ENCODE assay signal across 15 cellular contexts in the genomic region with DNA sequence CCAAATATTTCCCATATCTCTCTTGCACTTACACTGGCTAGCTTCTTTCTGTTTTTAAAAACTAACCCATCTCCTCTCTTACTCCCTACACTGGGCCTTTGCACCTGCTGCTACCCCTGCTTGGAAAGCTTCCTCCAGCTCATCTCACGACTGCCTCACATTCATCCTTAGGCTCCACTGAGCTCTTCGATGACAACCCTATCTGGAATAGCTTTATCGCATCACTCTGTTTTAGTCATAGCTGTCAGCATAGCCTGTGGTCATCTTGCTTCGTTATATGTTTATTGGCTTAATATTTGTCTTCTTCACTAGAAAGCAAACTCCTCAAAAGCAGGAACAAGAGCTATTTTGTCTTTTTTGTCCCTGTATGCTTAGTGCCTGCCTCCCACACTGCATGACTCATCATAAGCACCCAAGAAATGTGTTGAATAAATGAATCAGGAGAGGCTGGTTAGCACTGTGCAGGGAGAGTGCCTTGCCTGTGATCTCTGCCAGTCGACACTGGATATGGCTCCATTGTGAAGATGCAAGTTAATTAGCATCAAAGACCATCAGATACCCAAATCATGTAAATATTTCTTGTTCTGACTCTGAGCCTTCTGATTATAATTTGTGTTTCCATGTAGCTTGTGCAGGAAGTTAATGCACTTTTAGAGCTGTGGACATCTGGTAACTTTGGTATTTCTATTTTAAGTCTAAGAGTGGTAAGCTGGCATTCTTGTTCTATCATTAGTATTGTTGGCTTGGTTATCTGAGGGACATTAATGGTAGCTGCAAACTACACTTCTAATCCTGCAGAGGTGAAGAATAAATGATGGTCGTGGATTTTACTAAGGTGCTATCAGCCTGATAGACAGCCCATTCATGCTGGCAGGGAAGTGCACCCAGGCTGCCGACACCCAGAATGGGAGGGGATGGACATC. TPM values are rescaled to one million over a fixed set of nuclear protein-coding genes. Genes with fewer than 3 reads are reported as not detected.
DNase-seq lines count a peak whose midpoint lies in the region; ATAC-seq and TF ChIP-seq lines count a peak whose summit lies in the region.
"Had no signal": no experiment of that assay in that cellular context is flagged by ENCODE, and none has a peak within 500 bp of the region (broad histone marks: within the 10 kb centered on the region; RNA-seq: fewer than 3 reads in every experiment).

No MANE protein-coding gene starts in this region.

- H3K4me1 ChIP-seq in HCT116 (ENCODE audit: control insufficient read depth in 1 of 2, insufficient read depth in 2 of 2, low read length in 2 of 2) (peaks cover 0 to 6% of the 10 kb centered on the region in 2 experiments; a peak in 2 of 4 replicates), mammary epithelial cell (ENCODE audit: insufficient read depth, low read length) (no peaks in the 10 kb centered on the region)
- H3K4me1 ChIP-seq: testis had no signal

- in situ Hi-C loops in mammary epithelial cell (cut with MboI; ENCODE audit: low sequenced_read_pairs in 2 of 2): no loop called here

- peak; percentile 90 for ATAC-seq in activated CD4-positive, alpha-beta T cell treated with anti-CD3 and anti-CD28 coated beads for 36 hours
- ATAC-seq in HCT116 (peak; percentile 66), HG03442 (IDR thresholded peaks at IDR 0.05; ENCODE audit: unreplicated experiment) (no peak), HG03432 (IDR thresholded peaks at IDR 0.05; ENCODE audit: unreplicated experiment) (no peak)
- ATAC-seq: mucosa of descending colon had no signal

- H4K20me1 ChIP-seq in HCT116 (ENCODE audit: insufficient read depth) (no peaks in the 10 kb centered on the region), mammary epithelial cell (ENCODE audit: insufficient read depth, low read length) (no peaks in the 10 kb centered on the region)

- H3K27ac ChIP-seq in HCT116 (ENCODE audit: low read depth, low read length) (no peak overlapping the region), mammary epithelial cell (ENCODE audit: insufficient read depth, low read depth, low read length) (no peak overlapping the region)
- H3K27ac ChIP-seq: testis had no signal

- H3K9me3 ChIP-seq in HCT116 (ENCODE audit: control insufficient read depth in 1 of 2, insufficient read depth in 1 of 2, low read depth in 1 of 2, low read length in 2 of 2) (no peaks in the 10 kb centered on the region), mammary epithelial cell (replicated peaks; ENCODE audit: insufficient read depth, low read length) (no peaks in the 10 kb centered on the region)
- H3K9me3 ChIP-seq: mucosa of descending colon, testis had no signal

- WGBS in mammary epithelial cell (ENCODE audit: low coverage, missing lambda C conversion rate): 52% methylated on average over 7 of the region's 7 CpGs

- TF ChIP-seq CTCF in HCT116 (IDR thresholded peaks at IDR 0.05 in 2 of 3, conservative IDR thresholded peaks at IDR 0.05 in 1 of 3; ENCODE audit: borderline replicate concordance in 1 of 3, insufficient read depth in 1 of 3, low read depth in 2 of 3, low read length in 2 of 3): no peak
- no peak for TF ChIP-seq CTCF in mammary epithelial cell (conservative IDR thresholded peaks at IDR 0.05 in 1 of 2, IDR thresholded peaks at IDR 0.05 in 1 of 2; ENCODE audit: extremely low read depth in 1 of 2, insufficient read depth in 1 of 2, low read depth in 1 of 2, low read length in 2 of 2)

- POLR2A ChIA-PET in activated CD4-positive, alpha-beta T cell treated with anti-CD3 and anti-CD28 coated beads for 36 hours (lab: Charles Lee): interaction anchor here (0.5 kb wide), 1 partner anchor 24 kb away, joined by 3 read pairs; no protein-coding TSS in a partner anchor
- POLR2A ChIA-PET in HCT116 (lab: Charles Lee): interaction anchor here (0.6 kb wide), 1 partner anchor 37 kb away, joined by 3 read pairs; no protein-coding TSS in a partner anchor

- H3K79me2 ChIP-seq in HCT116 (ENCODE audit: insufficient read depth, low read length): no peaks in the 10 kb centered on the region
- H3K79me2 ChIP-seq in mammary epithelial cell (ENCODE audit: insufficient read depth, low read length): no peaks in the 10 kb centered on the region

- TF ChIP-seq POLR2A in HCT116 (IDR thresholded peaks at IDR 0.05; ENCODE audit: borderline replicate concordance, extremely low read depth, insufficient read depth, insufficient read length): no peak

- H3K9me3 Mint-ChIP-seq in activated CD4-positive, alpha-beta T cell treated with anti-CD3 and anti-CD28 coated beads for 36 hours (ENCODE audit: low read depth): no peaks in the 10 kb centered on the region

- H3K27me3 ChIP-seq in HCT116 (ENCODE audit: insufficient read depth, low read length) (no peaks in the 10 kb centered on the region), mammary epithelial cell (ENCODE audit: insufficient read depth, low read length) (no peaks in the 10 kb centered on the region)
- H3K27me3 ChIP-seq: testis had no signal

- peak; percentile 40 for DNase-seq in activated CD4-positive, alpha-beta T cell treated with anti-CD3 and anti-CD28 coated beads for 36 hours
- DNase-seq in activated CD4-positive, alpha-beta T cell treated with anti-CD3 and anti-CD28 coated beads, Interleukin-2, amount 50 U/mL, for 1 hour: no peak
- DNase-seq in HCT116 (ENCODE audit: low read depth, low spot score) (peak; percentile 1), mammary epithelial cell (peak; percentile 66), non-pigmented ciliary epithelial cell (ENCODE audit: low read depth) (peak; percentile 14), T1000 (lab: John Stamatoyannopoulos, UW) (no peak)
- DNase-seq: DMS 273 treated with DMSO at 0.1 percent for 48 hours, MM.1S, mucosa of descending colon, NCI-H226, testis had no signal

- no peak for TF ChIP-seq RAD21 in HCT116 (IDR thresholded peaks at IDR 0.05; ENCODE audit: low read depth)

- RAD21 ChIA-PET in HCT116 (lab: Charles Lee; ENCODE audit: low non-redundant PET in 1 of 2, low total read pairs in 2 of 2, uncharacterized antibody in 2 of 2, unreplicated experiment in 2 of 2): no interaction called here

- intact Hi-C loops in activated CD4-positive, alpha-beta T cell treated with anti-CD3 and anti-CD28 coated beads for 36 hours (cut with DNase I, micrococcal nuclease): no loop called here
- intact Hi-C loops in HCT116 (cut with micrococcal nuclease): no loop called here
- intact Hi-C loops in mammary epithelial cell (cut with micrococcal nuclease): no loop called here

- no peaks in the 10 kb centered on the region for H3K9me2 ChIP-seq in HCT116 (ENCODE audit: insufficient read depth)

- no peaks in the 10 kb centered on the region for H3K36me3 Mint-ChIP-seq in activated CD4-positive, alpha-beta T cell treated with anti-CD3 and anti-CD28 coated beads for 36 hours (ENCODE audit: low read depth)

- BruUV-seq in HCT116 (replicated peaks; lab: Mats Ljungman, UMichigan): no TSS peak
- no TSS peak for BruUV-seq in mammary epithelial cell (replicated peaks; lab: Mats Ljungman, UMichigan)

- peaks cover 5% of the 10 kb centered on the region for H3K4me1 Mint-ChIP-seq in activated CD4-positive, alpha-beta T cell treated with anti-CD3 and anti-CD28 coated beads for 36 hours

- CTCF ChIA-PET in activated CD4-positive, alpha-beta T cell treated with anti-CD3 and anti-CD28 coated beads for 36 hours (lab: Charles Lee): no interaction called here
- CTCF ChIA-PET in HCT116 (lab: Charles Lee): no interaction called here
- CTCF ChIA-PET in mammary epithelial cell (lab: Charles Lee; ENCODE audit: low non-redundant PET): no interaction called here

- H3K9ac ChIP-seq in HCT116 (ENCODE audit: low read length): no peak overlapping the region
- H3K9ac ChIP-seq in mammary epithelial cell (ENCODE audit: insufficient read depth, low read length): no peak overlapping the region

- H3K27me3 Mint-ChIP-seq in activated CD4-positive, alpha-beta T cell treated with anti-CD3 and anti-CD28 coated beads for 36 hours: peaks cover 44% of the 10 kb centered on the region

- H3K4me2 ChIP-seq in HCT116 (ENCODE audit: low read length) (peak overlapping the region; percentile 0; the same call in 1 of the 2 replicates), mammary epithelial cell (ENCODE audit: insufficient read depth, low read depth, low read length) (no peak overlapping the region)

- H3K36me3 ChIP-seq in HCT116 (ENCODE audit: control insufficient read depth in 1 of 2, insufficient read depth in 2 of 2, low read length in 2 of 2) (no peaks in the 10 kb centered on the region), mammary epithelial cell (ENCODE audit: insufficient read depth, low read length) (no peaks in the 10 kb centered on the region)

- dilution Hi-C loops in mammary epithelial cell (cut with HindIII; ENCODE audit: low sequenced_read_pairs): no loop called here

- no peak overlapping the region for H3K4me3 Mint-ChIP-seq in activated CD4-positive, alpha-beta T cell treated with anti-CD3 and anti-CD28 coated beads for 36 hours

- H3K27ac Mint-ChIP-seq in activated CD4-positive, alpha-beta T cell treated with anti-CD3 and anti-CD28 coated beads for 36 hours: no peak overlapping the region

- H3K4me3 ChIP-seq in HCT116 (replicated peaks in 1 of 2; ENCODE audit: low read depth in 1 of 2, low read length in 2 of 2) (no peak overlapping the region), mammary epithelial cell (replicated peaks in 1 of 3; ENCODE audit: insufficient read depth in 1 of 3, low read depth in 2 of 3, low read length in 3 of 3) (no peak overlapping the region)
- H3K4me3 ChIP-seq: mucosa of descending colon, testis had no signal

- no peak overlapping the region for H2AFZ ChIP-seq in HCT116 (ENCODE audit: low read depth, low read length, poor library complexity, severe bottlenecking)
- no peak overlapping the region for H2AFZ ChIP-seq in mammary epithelial cell (ENCODE audit: low read depth, low read length)

TF ChIP-seq in HCT116, 20 proteins besides CTCF, POLR2A, EP300 and RAD21:
- TF ChIP-seq FOSL1 (IDR thresholded peaks at IDR 0.05; ENCODE audit: low read depth): no peak

RNA-seq across cellular contexts. Expression of gene DYTN, which starts 10.3 kb away (rescaled TPM):
- total RNA-seq in activated CD4-positive, alpha-beta T cell treated with anti-CD3 and anti-CD28 coated beads for 36 hours: not detected
- total RNA-seq in HCT116 (2021; ENCODE audit: unreplicated experiment): not detected
- polyA plus RNA-seq in HCT116 (2012): not detected in 2 replicates
- not detected for total RNA-seq in mammary epithelial cell
- polyA plus RNA-seq in mammary epithelial cell: not detected
- not detected for polyA minus RNA-seq in mammary epithelial cell
- total RNA-seq: mucosa of descending colon, pulmonary artery endothelial cell had no signal

RNA-seq across cellular contexts. Expression of gene MDH1B, which starts 36.6 kb away (rescaled TPM):
- total RNA-seq in activated CD4-positive, alpha-beta T cell treated with anti-CD3 and anti-CD28 coated beads for 36 hours: 1 to 10 TPM in 1 of 2 experiments, under 1 TPM in 1; 0.83 to 1.3 TPM
- total RNA-seq in HCT116 (2021; ENCODE audit: unreplicated experiment): 3.7 TPM
- 1.4 and 2.4 TPM in 2 replicates for polyA plus RNA-seq in HCT116 (2012)
- 1 to 10 TPM in 1 of 2 donors, under 1 TPM in 1; 0.54 to 1.8 TPM for total RNA-seq in mammary epithelial cell
- polyA plus RNA-seq in mammary epithelial cell: 0.66 TPM
- not detected for polyA minus RNA-seq in mammary epithelial cell
- total RNA-seq: endothelial cell of umbilical vein had no signal

RNA-seq across cellular contexts. Expression of gene FASTKD2, which starts 36.9 kb away (rescaled TPM):
- total RNA-seq in activated CD4-positive, alpha-beta T cell treated with anti-CD3 and anti-CD28 coated beads for 36 hours: 10 to 100 TPM; 33.9 to 37.0 TPM
- total RNA-seq in HCT116 (2021; ENCODE audit: unreplicated experiment) (24.4 TPM), mammary epithelial cell (10 to 100 TPM; 32.6 to 45.0 TPM)
- polyA plus RNA-seq in HCT116 (2012): 11.5 and 16.8 TPM in 2 replicates
- 40.5 TPM for polyA plus RNA-seq in mammary epithelial cell
- polyA minus RNA-seq in mammary epithelial cell: 62.5 TPM

Comparison
In these comparisons a context has a peak if more than half of its experiments do, and no peak if none do; other contexts are left out.
1. DNase-seq: peak in activated CD4-positive, alpha-beta T cell treated with anti-CD3 and anti-CD28 coated beads for 36 hours (single experiment), HCT116 (single experiment), mammary epithelial cell (single experiment) and non-pigmented ciliary epithelial cell (single experiment); none in activated CD4-positive, alpha-beta T cell treated with anti-CD3 and anti-CD28 coated beads, Interleukin-2, amount 50 U/mL, for 1 hour (single experiment) and T1000 (single experiment).
2. ATAC-seq: peak in activated CD4-positive, alpha-beta T cell treated with anti-CD3 and anti-CD28 coated beads for 36 hours (single experiment) and HCT116 (single experiment); none in HG03442 (single experiment) and HG03432 (single experiment).